ENCODE assay signal across 8 cellular contexts in genomic region chr14:99792551-99793212, GRCh38. TPM values are rescaled to one million over a fixed set of nuclear protein-coding genes. Genes with fewer than 3 reads are reported as not detected.
A peak's percentile ranks its signal among the peaks of the same experiment; 100 is the strongest.
DNase-seq lines count a peak whose midpoint lies in the region; ATAC-seq and TF ChIP-seq lines count a peak whose summit lies in the region.

No MANE protein-coding gene starts in this region.

- H3K9me3 ChIP-seq in cardiac muscle cell (ENCODE audit: low read depth): no peaks in the 10 kb centered on the region
- H3K9me3 ChIP-seq in prostate gland: no peaks in the 10 kb centered on the region

- peak; percentile 29 to 32 for DNase-seq in activated T-cell treated with anti-CD3 and anti-CD28 coated beads, Interleukin-2, amount 50 U/mL, for 48 hours
- DNase-seq in cardiac muscle cell (ENCODE audit: low read depth in 1 of 2, low spot score in 1 of 2) (peak; percentile 13 to 33), prostate gland (ENCODE audit: low spot score) (peak; percentile 8), SW480 (ENCODE audit: low spot score) (no peak), HPDE6-E6E7 (ENCODE audit: extremely low spot score) (no peak)

- no peaks in the 10 kb centered on the region for H3K36me3 ChIP-seq in cardiac muscle cell
- H3K36me3 ChIP-seq in prostate gland: no peaks in the 10 kb centered on the region

- H3K4me3 ChIP-seq in cardiac muscle cell: peak overlapping the region; percentile 24
- peak overlapping the region; percentile 53 to 54 for H3K4me3 ChIP-seq in prostate gland

- WGBS in prostate gland: 5% methylated on average over 50 of the region's 65 CpGs

- H3K4me1 ChIP-seq in cardiac muscle cell (ENCODE audit: low read depth): peaks cover 7% of the 10 kb centered on the region
- H3K4me1 ChIP-seq in prostate gland (replicated peaks): no peaks in the 10 kb centered on the region

- no peak overlapping the region for H3K27ac ChIP-seq in cardiac muscle cell
- peak overlapping the region; percentile 72 to 76 for H3K27ac ChIP-seq in prostate gland

- TF ChIP-seq CTCF in cardiac muscle cell (IDR thresholded peaks at IDR 0.05; ENCODE audit: low read depth, low read length) (no peak), prostate gland (IDR thresholded peaks at IDR 0.05) (no peak)

- H3K27me3 ChIP-seq in cardiac muscle cell (peaks cover 24% of the 10 kb centered on the region), prostate gland (replicated peaks; ENCODE audit: insufficient read depth) (no peaks in the 10 kb centered on the region)

- no peak for TF ChIP-seq POLR2A in prostate gland (IDR thresholded peaks at IDR 0.05)

- intact Hi-C loops in prostate gland (cut with DNase I): loop anchor here (5.0 to 10.0 kb wide), 5 partner anchors 35 to 278 kb away; no protein-coding TSS in a partner anchor

- peak; percentile 2 for ATAC-seq in GM21723 (IDR thresholded peaks at IDR 0.05; ENCODE audit: unreplicated experiment)
- ATAC-seq in HG03039 (IDR thresholded peaks at IDR 0.05; ENCODE audit: unreplicated experiment): no peak
- ATAC-seq in GM21423 (IDR thresholded peaks at IDR 0.05; ENCODE audit: unreplicated experiment): no peak

RNA-seq across cellular contexts. Expression of gene EML1, which starts 0.5 kb away (rescaled TPM):
- total RNA-seq in cardiac muscle cell: 16.6 and 28.0 TPM in 2 replicates
- 16.7 and 16.9 TPM in 2 replicates for polyA plus RNA-seq in cardiac muscle cell
- total RNA-seq in prostate gland: 10 to 100 TPM in 1 of 2 donors, 1 to 10 TPM in 1; 7.0 to 31.8 TPM

Comparison
In these comparisons a context has a peak if more than half of its experiments do, and no peak if none do; other contexts are left out.
1. DNase-seq: peak in activated T-cell treated with anti-CD3 and anti-CD28 coated beads, Interleukin-2, amount 50 U/mL, for 48 hours (2 of 2), cardiac muscle cell (2 of 2) and prostate gland (single experiment); none in SW480 (single experiment) and HPDE6-E6E7 (single experiment).